8 cellular contexts compared by ENCODE assay signal in genomic region chr11:11171854-11172253, GRCh38.
DNase-seq lines count a peak whose midpoint lies in the region; ATAC-seq, FAIRE-seq and TF ChIP-seq lines count a peak whose summit lies in the region.

No MANE protein-coding gene starts in this region.

- H3K4me3 Mint-ChIP-seq in activated naive CD4-positive, alpha-beta T cell treated with anti-CD3 and anti-CD28 coated beads, Interleukin-2, amount 10 ng/mL, durations not matched to agents 7 days and 5 days, result no peak overlapping the region

- peaks cover 10% of the 10 kb centered on the region for H3K4me1 Mint-ChIP-seq in activated naive CD4-positive, alpha-beta T cell treated with anti-CD3 and anti-CD28 coated beads, Interleukin-2, amount 10 ng/mL, durations not matched to agents 7 days and 5 days

- CTCF ChIA-PET in activated naive CD4-positive, alpha-beta T cell treated with anti-CD3 and anti-CD28 coated beads, Interleukin-2, amount 10 ng/mL, durations not matched to agents 7 days and 5 days (lab: Charles Lee), result no interaction called here

- ATAC-seq in GM19023 (IDR thresholded peaks at IDR 0.05; ENCODE audit: unreplicated experiment) (peak; percentile 76), HG03103 (IDR thresholded peaks at IDR 0.05; ENCODE audit: low read depth, unreplicated experiment) (peak; percentile 91), HG03460 (IDR thresholded peaks at IDR 0.05; ENCODE audit: unreplicated experiment) (no peak), pancreas (no peak)

- intact Hi-C loops in pancreas (cut with DNase I), result no loop called here

- DNase-seq in A172 (ENCODE audit: low spot score) (peak; percentile 9), SHP77 treated with DMSO at 0.1 percent for 48 hours (lab: John Stamatoyannopoulos, UW) (no peak), pancreas (no peak), amniotic stem cell (lab: John Stamatoyannopoulos, UW) (no peak)
- DNase-seq in activated naive CD4-positive, alpha-beta T cell treated with anti-CD3 and anti-CD28 coated beads, Interleukin-2, amount 10 ng/mL, durations not matched to agents 7 days and 5 days, result peak; percentile 44

- H3K36me3 ChIP-seq in pancreas, result no peaks in the 10 kb centered on the region

- peaks cover 17% of the 10 kb centered on the region for H3K27me3 Mint-ChIP-seq in activated naive CD4-positive, alpha-beta T cell treated with anti-CD3 and anti-CD28 coated beads, Interleukin-2, amount 10 ng/mL, durations not matched to agents 7 days and 5 days

- no peak for TF ChIP-seq CTCF in pancreas (IDR thresholded peaks at IDR 0.05)

- H3K9me3 ChIP-seq in pancreas, result no peaks in the 10 kb centered on the region

- no peak overlapping the region for H3K4me3 ChIP-seq in pancreas

- no peaks in the 10 kb centered on the region for H3K9me3 Mint-ChIP-seq in activated naive CD4-positive, alpha-beta T cell treated with anti-CD3 and anti-CD28 coated beads, Interleukin-2, amount 10 ng/mL, durations not matched to agents 7 days and 5 days

- no peak overlapping the region for H3K27ac Mint-ChIP-seq in activated naive CD4-positive, alpha-beta T cell treated with anti-CD3 and anti-CD28 coated beads, Interleukin-2, amount 10 ng/mL, durations not matched to agents 7 days and 5 days

- H3K27ac ChIP-seq in pancreas, result no peak overlapping the region

- no peaks in the 10 kb centered on the region for H3K36me3 Mint-ChIP-seq in activated naive CD4-positive, alpha-beta T cell treated with anti-CD3 and anti-CD28 coated beads, Interleukin-2, amount 10 ng/mL, durations not matched to agents 7 days and 5 days

- FAIRE-seq in pancreas (lab: Jason Lieb, UNC), result no peak

- 86 to 89% methylated on average over 1 of the region's 1 CpG for WGBS in pancreas, 2 donors

- no peaks in the 10 kb centered on the region for H3K27me3 ChIP-seq in pancreas

- H3K4me1 ChIP-seq in pancreas, result no peaks in the 10 kb centered on the region

Comparison
In these comparisons a context has a peak if more than half of its experiments do, and no peak if none do; other contexts are left out.
1. DNase-seq: peak in A172 (single experiment) and activated naive CD4-positive, alpha-beta T cell treated with anti-CD3 and anti-CD28 coated beads, Interleukin-2, amount 10 ng/mL, durations not matched to agents 7 days and 5 days (single experiment); none in SHP77 treated with DMSO at 0.1 percent for 48 hours (single experiment), pancreas (0 of 6) and amniotic stem cell (single experiment).
2. ATAC-seq: peak in GM19023 (single experiment) and HG03103 (single experiment); none in HG03460 (single experiment) and pancreas (0 of 4).